3 cellular contexts compared by ENCODE assay signal in the genomic region with DNA sequence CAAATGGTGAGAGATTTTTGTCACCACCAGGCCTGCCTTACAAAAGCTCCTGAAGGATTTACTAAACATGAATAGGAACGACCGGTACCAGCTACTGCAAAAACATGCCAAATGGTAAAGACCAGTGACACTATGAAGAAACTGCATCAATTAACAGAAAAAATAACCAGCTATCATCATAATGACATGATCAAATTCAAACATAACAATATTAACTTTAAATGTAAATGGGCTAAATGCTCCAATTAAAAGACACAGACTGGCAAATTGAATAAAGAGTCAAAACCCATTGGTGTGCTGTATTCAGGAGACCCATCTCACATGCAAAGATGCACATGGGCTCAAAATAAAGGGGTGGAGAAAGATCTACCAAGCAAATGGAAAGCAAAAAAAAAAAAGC. TPM values are rescaled to one million over a fixed set of nuclear protein-coding genes. Genes with fewer than 3 reads are reported as not detected.
DNase-seq lines count a peak whose midpoint lies in the region; ATAC-seq, FAIRE-seq and TF ChIP-seq lines count a peak whose summit lies in the region.
"Not testable (repeated sequence)": the region's sequence is repeated elsewhere in the genome, so short reads cannot be mapped to it uniquely, and the experiment has no call there.

No MANE protein-coding gene starts in this region.

- H3K9me3 ChIP-seq in K562 (replicated peaks; ENCODE audit: control insufficient read depth, insufficient read depth, low read depth, low read length), result not testable (repeated sequence)

- not testable (repeated sequence) for H3K27me3 ChIP-seq in K562 (ENCODE audit: control insufficient read depth in 2 of 2, insufficient read depth in 2 of 2, low read length in 2 of 2)

- POLR2A ChIA-PET in activated CD4-positive, alpha-beta T cell treated with anti-CD3 and anti-CD28 coated beads, Interleukin-2, amount 10 ng/mL, durations not matched to agents 7 days and 5 days (lab: Charles Lee), result not testable (repeated sequence)
- POLR2A ChIA-PET in K562 (lab: Yijun Ruan, JAX), result interaction anchor here (0.6 to 0.8 kb wide), 2 partner anchors 10 to 18 kb away, joined by 3 read pairs; no protein-coding TSS in a partner anchor

- not testable (repeated sequence) for TF ChIP-seq CTCF in K562 (IDR thresholded peaks at IDR 0.05 in 2 of 3, conservative IDR thresholded peaks at IDR 0.05 in 1 of 3; ENCODE audit: insufficient read depth in 2 of 3, low read depth in 1 of 3, low read length in 3 of 3)

- peak overlapping the region; percentile 31 for H3K27ac Mint-ChIP-seq in activated CD4-positive, alpha-beta T cell treated with anti-CD3 and anti-CD28 coated beads, Interleukin-2, amount 10 ng/mL, durations not matched to agents 7 days and 5 days
- peak overlapping the region; percentile 48 for H3K27ac Mint-ChIP-seq in activated T-helper 17 cell treated with anti-CD3 and anti-CD28 coated beads, Interleukin-2, amount 50 U/mL, for 72 hours

- H4K20me1 ChIP-seq in K562 (replicated peaks; ENCODE audit: control insufficient read depth, insufficient read depth, low read length), result not testable (repeated sequence)

- not testable (repeated sequence) for H3K4me1 ChIP-seq in K562 (replicated peaks in 1 of 2; ENCODE audit: control insufficient read depth in 2 of 2, insufficient read depth in 2 of 2, low read length in 2 of 2)

- not testable (repeated sequence) for TF ChIP-seq EP300 in K562 (IDR thresholded peaks at IDR 0.05; ENCODE audit: low read length)

- H3K4me2 ChIP-seq in K562 (ENCODE audit: insufficient read depth, low read length), result not testable (repeated sequence)

- CTCF ChIA-PET in activated CD4-positive, alpha-beta T cell treated with anti-CD3 and anti-CD28 coated beads, Interleukin-2, amount 10 ng/mL, durations not matched to agents 7 days and 5 days (lab: Charles Lee), result interaction anchor here (0.7 kb wide), 1 partner anchor 56 kb away, joined by 4 read pairs; no protein-coding TSS in a partner anchor
- CTCF ChIA-PET in K562 (lab: Yijun Ruan, JAX; ENCODE audit: low intra/inter-chr PET ratio), result not testable (repeated sequence)

- H3K27me3 Mint-ChIP-seq in activated CD4-positive, alpha-beta T cell treated with anti-CD3 and anti-CD28 coated beads, Interleukin-2, amount 10 ng/mL, durations not matched to agents 7 days and 5 days; activated T-helper 17 cell treated with anti-CD3 and anti-CD28 coated beads, Interleukin-2, amount 50 U/mL, for 72 hours: not testable (repeated sequence)

- not testable (repeated sequence) for H3K9me1 ChIP-seq in K562 (ENCODE audit: control insufficient read depth, insufficient read depth, low read length)

- peaks cover 84% of the 10 kb centered on the region for H3K36me3 Mint-ChIP-seq in activated CD4-positive, alpha-beta T cell treated with anti-CD3 and anti-CD28 coated beads, Interleukin-2, amount 10 ng/mL, durations not matched to agents 7 days and 5 days (ENCODE audit: low read depth)
- H3K36me3 Mint-ChIP-seq in activated T-helper 17 cell treated with anti-CD3 and anti-CD28 coated beads, Interleukin-2, amount 50 U/mL, for 72 hours (ENCODE audit: low read depth), result peaks cover 94% of the 10 kb centered on the region

- in situ Hi-C loops in K562 (cut with MboI), result not testable (repeated sequence)

- H2AFZ ChIP-seq in K562 (ENCODE audit: low read depth, low read length), result not testable (repeated sequence)

- ATAC-seq in activated T-helper 17 cell treated with anti-CD3 and anti-CD28 coated beads, Interleukin-2, amount 50 U/mL, for 72 hours (replicated peaks); K562: not testable (repeated sequence)

- H3K36me3 ChIP-seq in K562 (ENCODE audit: control insufficient read depth, insufficient read depth, low read length), result peaks cover 17% of the 10 kb centered on the region; the same call in 1 of the 3 replicates

- not testable (repeated sequence) for TF ChIP-seq POLR2A in K562 (conservative IDR thresholded peaks at IDR 0.05)

- TF ChIP-seq RAD21 in K562 (CRISPR knock-in tag; conservative IDR thresholded peaks at IDR 0.05 in 1 of 2, IDR thresholded peaks at IDR 0.05 in 1 of 2), result not testable (repeated sequence)

- not testable (repeated sequence) for H3K79me2 ChIP-seq in K562 (ENCODE audit: control insufficient read depth, insufficient read depth, low read length)

- H3K4me1 Mint-ChIP-seq in activated CD4-positive, alpha-beta T cell treated with anti-CD3 and anti-CD28 coated beads, Interleukin-2, amount 10 ng/mL, durations not matched to agents 7 days and 5 days, result peaks cover 12% of the 10 kb centered on the region
- H3K4me1 Mint-ChIP-seq in activated T-helper 17 cell treated with anti-CD3 and anti-CD28 coated beads, Interleukin-2, amount 50 U/mL, for 72 hours, result peaks cover 17% of the 10 kb centered on the region

- H3K4me3 ChIP-seq in K562, result not testable (repeated sequence)

- BruUV-seq in K562 (replicated peaks; lab: Mats Ljungman, UMichigan), result not testable (repeated sequence)

- intact Hi-C loops in K562 (cut with micrococcal nuclease), result not testable (repeated sequence)

- not testable (repeated sequence) for FAIRE-seq in K562 (lab: Jason Lieb, UNC)

- H3K9ac ChIP-seq in K562 (ENCODE audit: insufficient read depth in 1 of 2, low read depth in 2 of 2, low read length in 2 of 2), result not testable (repeated sequence)

- not testable (repeated sequence) for DNase-seq in activated CD4-positive, alpha-beta T cell treated with anti-CD3 and anti-CD28 coated beads, Interleukin-2, amount 10 ng/mL, durations not matched to agents 7 days and 5 days; K562 (ENCODE audit: extremely low read depth in 1 of 4, low spot score in 3 of 4)

- 93% methylated on average over 2 of the region's 2 CpGs for WGBS in K562 (ENCODE audit: insufficient coverage, low coverage, missing lambda C conversion rate)

- H3K9me3 Mint-ChIP-seq in activated CD4-positive, alpha-beta T cell treated with anti-CD3 and anti-CD28 coated beads, Interleukin-2, amount 10 ng/mL, durations not matched to agents 7 days and 5 days; activated T-helper 17 cell treated with anti-CD3 and anti-CD28 coated beads, Interleukin-2, amount 50 U/mL, for 72 hours: not testable (repeated sequence)

- H3K4me3 Mint-ChIP-seq in activated CD4-positive, alpha-beta T cell treated with anti-CD3 and anti-CD28 coated beads, Interleukin-2, amount 10 ng/mL, durations not matched to agents 7 days and 5 days; activated T-helper 17 cell treated with anti-CD3 and anti-CD28 coated beads, Interleukin-2, amount 50 U/mL, for 72 hours: not testable (repeated sequence)

- H3K27ac ChIP-seq in K562 (ENCODE audit: extremely low read depth, low read depth, low read length), result not testable (repeated sequence)

TF ChIP-seq in K562, 482 proteins besides CTCF, POLR2A, EP300 and RAD21:
- peak; percentile 94 for TF ChIP-seq ZNF507 (tag; conservative IDR thresholded peaks at IDR 0.05)
- 0 out of 2 replicates have a peak, but pooled peaks have one; percentile 45 for TF ChIP-seq ZNF354B (CRISPR knock-in tag; IDR thresholded peaks at IDR 0.05)
TF ChIP-seq in K562: peak in this region for 2; not testable (repeated sequence) for 480.

RNA-seq across cellular contexts. Expression of gene GLMN, which starts 17.4 kb away (rescaled TPM):
- total RNA-seq in activated CD4-positive, alpha-beta T cell treated with anti-CD3 and anti-CD28 coated beads, Interleukin-2, amount 10 ng/mL, durations not matched to agents 7 days and 5 days, result 10 to 100 TPM; 14.2 to 18.2 TPM
- 10 to 100 TPM; 19.7 to 25.8 TPM for total RNA-seq in activated T-helper 17 cell treated with anti-CD3 and anti-CD28 coated beads, Interleukin-2, amount 50 U/mL, for 72 hours
- total RNA-seq in K562 (2011; cell fraction: chromatin; rRNA removed; ENCODE audit: low replicate concordance), result 10.7 and 59.1 TPM in 2 replicates
- total RNA-seq in K562 (2011; cell fraction: nucleolus; rRNA removed), result 4.7 and 7.2 TPM in 2 replicates
- total RNA-seq in K562 (2011; cell fraction: nucleoplasm; rRNA removed), result 17.6 and 19.1 TPM in 2 replicates
- total RNA-seq in K562 (2014; rRNA removed) (13.0 and 13.4 TPM in 2 replicates), K562 (2014; rRNA removed; fragmentation: Illumina TruSeq; extraction: Trizol) (24.8 and 25.9 TPM in 2 replicates), K562 (2015; rRNA removed; fragmentation: Illumina TruSeq; extraction: Trizol) (21.2 and 22.8 TPM in 2 replicates), K562 (2021) (13.9 and 14.6 TPM in 2 replicates)
- polyA plus RNA-seq in K562 (2011; rRNA removed) (13.6 and 19.8 TPM in 2 replicates), K562 (2014; fragmentation: Illumina TruSeq; extraction: Trizol) (15.8 and 19.0 TPM in 2 replicates), K562 (2014; fragmentation: Nextera tagmentation; extraction: Ambion mirVana) (10 to 100 TPM; 18.9 to 22.6 TPM), K562 (2014; rRNA removed) (16.3 and 18.9 TPM in 2 replicates)
- 0.89 and 2.7 TPM in 2 replicates for polyA plus RNA-seq in K562 (2011; cell fraction: cytosol; rRNA removed)
- 8.9 and 11.9 TPM in 2 replicates for polyA plus RNA-seq in K562 (2011; cell fraction: nucleus; rRNA removed)
- 11.2 and 13.2 TPM in 2 replicates for polyA plus RNA-seq in K562 (2012)
- 11.2 and 12.6 TPM in 2 replicates for polyA minus RNA-seq in K562 (2011; rRNA and poly(A)+ RNA removed)
- 3.0 and 4.1 TPM in 2 replicates for polyA minus RNA-seq in K562 (2011; cell fraction: cytosol; rRNA and poly(A)+ RNA removed)
- polyA minus RNA-seq in K562 (2011; cell fraction: nucleus; rRNA and poly(A)+ RNA removed), result 11.2 and 20.1 TPM in 2 replicates

RNA-seq across cellular contexts. Expression of gene RPAP2, which starts 17.4 kb away (rescaled TPM):
- total RNA-seq in activated CD4-positive, alpha-beta T cell treated with anti-CD3 and anti-CD28 coated beads, Interleukin-2, amount 10 ng/mL, durations not matched to agents 7 days and 5 days, result 10 to 100 TPM; 28.1 to 35.3 TPM
- 10 to 100 TPM; 25.6 to 29.0 TPM for total RNA-seq in activated T-helper 17 cell treated with anti-CD3 and anti-CD28 coated beads, Interleukin-2, amount 50 U/mL, for 72 hours
- 8.9 and 48.4 TPM in 2 replicates for total RNA-seq in K562 (2011; cell fraction: chromatin; rRNA removed; ENCODE audit: low replicate concordance)
- total RNA-seq in K562 (2011; cell fraction: nucleolus; rRNA removed), result 2.2 and 3.0 TPM in 2 replicates
- total RNA-seq in K562 (2011; cell fraction: nucleoplasm; rRNA removed), result 5.1 and 10.8 TPM in 2 replicates
- total RNA-seq in K562 (2014; rRNA removed) (6.2 and 9.6 TPM in 2 replicates), K562 (2014; rRNA removed; fragmentation: Illumina TruSeq; extraction: Trizol) (37.2 and 43.4 TPM in 2 replicates), K562 (2015; rRNA removed; fragmentation: Illumina TruSeq; extraction: Trizol) (26.1 and 28.7 TPM in 2 replicates), K562 (2021) (26.1 and 27.4 TPM in 2 replicates)
- polyA plus RNA-seq in K562 (2011; rRNA removed) (22.1 and 26.8 TPM in 2 replicates), K562 (2014; fragmentation: Illumina TruSeq; extraction: Trizol) (29.8 and 36.4 TPM in 2 replicates), K562 (2014; fragmentation: Nextera tagmentation; extraction: Ambion mirVana) (10 to 100 TPM; 30.6 to 41.7 TPM), K562 (2014; rRNA removed) (16.0 and 16.9 TPM in 2 replicates)
- 4.6 and 8.3 TPM in 2 replicates for polyA plus RNA-seq in K562 (2011; cell fraction: cytosol; rRNA removed)
- 6.2 and 9.0 TPM in 2 replicates for polyA plus RNA-seq in K562 (2011; cell fraction: nucleus; rRNA removed)
- polyA plus RNA-seq in K562 (2012), result 14.1 and 21.8 TPM in 2 replicates
- polyA minus RNA-seq in K562 (2011; rRNA and poly(A)+ RNA removed), result 32.5 and 37.4 TPM in 2 replicates
- 10.4 and 12.2 TPM in 2 replicates for polyA minus RNA-seq in K562 (2011; cell fraction: cytosol; rRNA and poly(A)+ RNA removed)
- 4.0 and 13.4 TPM in 2 replicates for polyA minus RNA-seq in K562 (2011; cell fraction: nucleus; rRNA and poly(A)+ RNA removed)
